10 cellular contexts compared by ENCODE assay signal in genomic region chr15:73923488-73924164, GRCh38. TPM values are rescaled to one million over a fixed set of nuclear protein-coding genes. Genes with fewer than 3 reads are reported as not detected.
DNase-seq lines count a peak whose midpoint lies in the region; ATAC-seq, FAIRE-seq and TF ChIP-seq lines count a peak whose summit lies in the region.
"Had no signal": no experiment of that assay in that cellular context is flagged by ENCODE, and none has a peak within 500 bp of the region (broad histone marks: within the 10 kb centered on the region; RNA-seq: fewer than 3 reads in every experiment).

No MANE protein-coding gene starts in this region.

- WGBS in right lobe of liver (ENCODE audit: insufficient coverage, low coverage, low lambda C conversion rate, missing lambda C conversion rate): 43% methylated on average over 4 of the region's 6 CpGs
- WGBS in HepG2 (ENCODE audit: low lambda C conversion rate): no CpG with 5 or more reads among the region's 6 CpGs

- no TSS peak for BruUV-seq in HepG2 (replicated peaks; lab: Mats Ljungman, UMichigan)

- no peak overlapping the region for H3K27ac ChIP-seq in right lobe of liver
- H3K27ac ChIP-seq in HepG2 (ENCODE audit: extremely low read length, insufficient read depth, low read length): no peak overlapping the region

- peaks cover 8% of the 10 kb centered on the region for H3K36me3 Mint-ChIP-seq in central memory CD8-positive, alpha-beta T cell (ENCODE audit: insufficient read depth)
- H3K36me3 Mint-ChIP-seq in natural killer cell treated with Interleukin-12 subunit alpha and Interleukin-12 subunit beta and Interleukin-15 and Interleukin-18, amount 100 ng/mL, for 72 hours: peaks cover 5% of the 10 kb centered on the region

- no peaks in the 10 kb centered on the region for H3K27me3 Mint-ChIP-seq in central memory CD8-positive, alpha-beta T cell
- H3K27me3 Mint-ChIP-seq in natural killer cell treated with Interleukin-12 subunit alpha and Interleukin-12 subunit beta and Interleukin-15 and Interleukin-18, amount 100 ng/mL, for 72 hours: peaks cover 0 to 11% of the 10 kb centered on the region in 2 donors

- H2AFZ ChIP-seq in HepG2 (ENCODE audit: low read length): no peak overlapping the region

- no peak overlapping the region for H3K9ac ChIP-seq in HepG2 (ENCODE audit: insufficient read depth, low read depth, low read length)

- TF ChIP-seq CTCF in right lobe of liver (IDR thresholded peaks at IDR 0.05) (no peak), HepG2 (CRISPR knock-in tag; IDR thresholded peaks at IDR 0.05) (no peak)

- no peak overlapping the region for H3K4me2 ChIP-seq in HepG2 (ENCODE audit: low read depth, low read length)

- peak overlapping the region; percentile 86 for H3K27ac Mint-ChIP-seq in central memory CD8-positive, alpha-beta T cell (ENCODE audit: low read depth)
- peak overlapping the region; percentile 77 to 87 for H3K27ac Mint-ChIP-seq in natural killer cell treated with Interleukin-12 subunit alpha and Interleukin-12 subunit beta and Interleukin-15 and Interleukin-18, amount 100 ng/mL, for 72 hours

- H3K4me3 Mint-ChIP-seq in central memory CD8-positive, alpha-beta T cell: no peak overlapping the region
- peak overlapping the region; percentile 50 for H3K4me3 Mint-ChIP-seq in natural killer cell treated with Interleukin-12 subunit alpha and Interleukin-12 subunit beta and Interleukin-15 and Interleukin-18, amount 100 ng/mL, for 72 hours

- TF ChIP-seq POLR2A in right lobe of liver (IDR thresholded peaks at IDR 0.05) (no peak), HepG2 (IDR thresholded peaks at IDR 0.05; ENCODE audit: insufficient read depth in 1 of 2, low read depth in 2 of 2, low read length in 2 of 2) (no peak)

- H3K9me3 Mint-ChIP-seq in central memory CD8-positive, alpha-beta T cell: no peaks in the 10 kb centered on the region
- no peaks in the 10 kb centered on the region for H3K9me3 Mint-ChIP-seq in natural killer cell treated with Interleukin-12 subunit alpha and Interleukin-12 subunit beta and Interleukin-15 and Interleukin-18, amount 100 ng/mL, for 72 hours

- TF ChIP-seq EP300 in HepG2 (IDR thresholded peaks at IDR 0.05; ENCODE audit: low read depth in 2 of 2, low read length in 2 of 2): no peak
- TF ChIP-seq EP300 in HepG2 (CRISPR knock-in tag; IDR thresholded peaks at IDR 0.05; ENCODE audit: borderline replicate concordance): no peak

- H3K4me3 ChIP-seq in right lobe of liver: no peak overlapping the region
- no peak overlapping the region for H3K4me3 ChIP-seq in HepG2 (replicated peaks in 1 of 3; ENCODE audit: insufficient read depth in 1 of 3, low read depth in 2 of 3, low read length in 3 of 3)

- H3K36me3 ChIP-seq in right lobe of liver (no peaks in the 10 kb centered on the region), HepG2 (replicated peaks in 1 of 2; ENCODE audit: control insufficient read depth in 1 of 2, insufficient read depth in 2 of 2, low read length in 2 of 2) (no peaks in the 10 kb centered on the region)

- POLR2A ChIA-PET in HepG2 (lab: Yijun Ruan, JAX): no interaction called here

- CTCF ChIA-PET in HepG2 (lab: Yijun Ruan, JAX; ENCODE audit: low intra/inter-chr PET ratio, low total read pairs): no interaction called here

- H4K20me1 ChIP-seq in HepG2 (ENCODE audit: insufficient read depth, low read length): no peaks in the 10 kb centered on the region

- ATAC-seq in right lobe of liver (no peak), HepG2 (no peak)
- no peak for ATAC-seq in central memory CD8-positive, alpha-beta T cell (replicated peaks; ENCODE audit: extremely low read depth, poor library complexity, severe bottlenecking)
- ATAC-seq in natural killer cell treated with Interleukin-12 subunit alpha and Interleukin-12 subunit beta and Interleukin-15 and Interleukin-18, amount 100 ng/mL, for 72 hours: no peak

- H3K9me3 ChIP-seq in right lobe of liver (no peaks in the 10 kb centered on the region), HepG2 (ENCODE audit: low read length) (no peaks in the 10 kb centered on the region)

- peaks cover 0 to 7% of the 10 kb centered on the region in 2 donors for H3K27me3 ChIP-seq in right lobe of liver
- peaks cover 3 to 49% of the 10 kb centered on the region in 2 experiments; a peak in 3 of 5 replicates for H3K27me3 ChIP-seq in HepG2 (ENCODE audit: control insufficient read depth in 1 of 2, insufficient read depth in 2 of 2, low read length in 2 of 2)

- no peaks in the 10 kb centered on the region for H3K79me2 ChIP-seq in HepG2 (ENCODE audit: insufficient read depth, low read length)

- no peaks in the 10 kb centered on the region for H3K4me1 ChIP-seq in right lobe of liver
- peaks cover 6% of the 10 kb centered on the region; the same call in 1 of the 2 replicates for H3K4me1 ChIP-seq in HepG2 (ENCODE audit: insufficient read depth, low read length)

- H3K4me1 Mint-ChIP-seq in central memory CD8-positive, alpha-beta T cell: peaks cover 52% of the 10 kb centered on the region
- peaks cover 31 to 52% of the 10 kb centered on the region in 2 donors for H3K4me1 Mint-ChIP-seq in natural killer cell treated with Interleukin-12 subunit alpha and Interleukin-12 subunit beta and Interleukin-15 and Interleukin-18, amount 100 ng/mL, for 72 hours (ENCODE audit: low read depth in 2 of 2)

- TF ChIP-seq RAD21 in HepG2 (CRISPR knock-in tag; IDR thresholded peaks at IDR 0.05): no peak

- in situ Hi-C loops in HepG2 (cut with HindIII; ENCODE audit: extremely low pct_ligation_motif_present, low pct_unique_long_range_greater_than_20kb): no loop called here

- DNase-seq in right lobe of liver (peak in 2 of 3 donors; percentile 4 to 31), HepG2 (ENCODE audit: low spot score) (no peak), NCI-H2171 treated with DMSO at 0.1 percent for 48 hours (lab: John Stamatoyannopoulos, UW) (no peak), NCI-H2227 treated with DMSO at 0.1 percent for 48 hours (lab: John Stamatoyannopoulos, UW) (no peak), SHP77 treated with DMSO at 0.1 percent for 48 hours (lab: John Stamatoyannopoulos, UW) (no peak), COLO829 (ENCODE audit: low spot score) (no peak)
- no peak for DNase-seq in central memory CD8-positive, alpha-beta T cell (ENCODE audit: low spot score in 2 of 2)
- peak; percentile 35 for DNase-seq in natural killer cell treated with Interleukin-12 subunit alpha and Interleukin-12 subunit beta and Interleukin-15 and Interleukin-18, amount 100 ng/mL, for 72 hours (ENCODE audit: low spot score)
- DNase-seq: NCI-H1105 had no signal

- FAIRE-seq in HepG2 (lab: Jason Lieb, UNC): no peak

- intact Hi-C loops in right lobe of liver (cut with DNase I): no loop called here
- intact Hi-C loops in HepG2 (cut with micrococcal nuclease; ENCODE audit: unreplicated experiment): no loop called here

RNA-seq across cellular contexts. Expression of gene LOXL1, which starts 2.6 kb away (rescaled TPM):
- total RNA-seq in right lobe of liver (1 to 10 TPM in 3 of 6 experiments, under 1 TPM in 3; 0.29 to 2.3 (median 0.83) TPM), HepG2 (2016; rRNA removed; fragmentation: Illumina TruSeq; extraction: Trizol) (0.51 TPM in 1 of 2 replicates, not detected in the other)
- total RNA-seq in HepG2 (2016; cell fraction: cytosol; rRNA removed; fragmentation: Illumina TruSeq; extraction: Trizol; ENCODE audit: low read depth): 0.10 TPM in 1 of 2 replicates, not detected in the other
- total RNA-seq in HepG2 (2016; cell fraction: insoluble cytoplasmic fraction; rRNA removed; fragmentation: Illumina TruSeq; extraction: Trizol): 0.30 and 0.40 TPM in 2 replicates
- 0.46 and 0.69 TPM in 2 replicates for total RNA-seq in HepG2 (2016; cell fraction: membrane; rRNA removed; fragmentation: Illumina TruSeq; extraction: Trizol)
- total RNA-seq in HepG2 (2016; cell fraction: nucleus; rRNA removed; fragmentation: Illumina TruSeq; extraction: Trizol): 0.47 TPM in 1 of 2 replicates, not detected in the other
- 0.16 and 1.3 TPM in 2 replicates for polyA plus RNA-seq in HepG2 (2011; rRNA removed)
- polyA plus RNA-seq in HepG2 (2011; cell fraction: cytosol; rRNA removed): 0.58 and 0.69 TPM in 2 replicates
- polyA plus RNA-seq in HepG2 (2011; cell fraction: nucleus; rRNA removed): 0.35 and 0.80 TPM in 2 replicates
- not detected in 2 replicates for polyA plus RNA-seq in HepG2 (2012)
- 0.31 and 0.33 TPM in 2 replicates for polyA plus RNA-seq in HepG2 (2016; cell fraction: cytosol; fragmentation: Illumina TruSeq; extraction: Trizol; ENCODE audit: low read depth)
- polyA plus RNA-seq in HepG2 (2016; cell fraction: insoluble cytoplasmic fraction; fragmentation: Illumina TruSeq; extraction: Trizol; ENCODE audit: low read depth): 0.39 TPM in 1 of 2 replicates, not detected in the other
- 0.41 and 0.76 TPM in 2 replicates for polyA plus RNA-seq in HepG2 (2016; cell fraction: membrane; fragmentation: Illumina TruSeq; extraction: Trizol; ENCODE audit: low read depth)
- 0.92 and 1.1 TPM in 2 replicates for polyA plus RNA-seq in HepG2 (2016; cell fraction: nucleus; fragmentation: Illumina TruSeq; extraction: Trizol; ENCODE audit: insufficient read depth, low read depth)
- 0.30 and 1.4 TPM in 2 replicates for polyA minus RNA-seq in HepG2 (2011; rRNA and poly(A)+ RNA removed; ENCODE audit: low replicate concordance)
- polyA minus RNA-seq in HepG2 (2011; cell fraction: cytosol; rRNA and poly(A)+ RNA removed): 0.26 TPM in 1 of 2 replicates, not detected in the other
- 0.39 TPM in 1 of 2 replicates, not detected in the other for polyA minus RNA-seq in HepG2 (2011; cell fraction: nucleus; rRNA and poly(A)+ RNA removed)
- 1 to 10 TPM in 1 of 2 donors, under 1 TPM in 1; 0.36 to 4.3 TPM for total RNA-seq in natural killer cell treated with Interleukin-12 subunit alpha and Interleukin-12 subunit beta and Interleukin-15 and Interleukin-18, amount 100 ng/mL, for 72 hours

RNA-seq across cellular contexts. Expression of gene TBC1D21, which starts 50.3 kb away (rescaled TPM):
- total RNA-seq in right lobe of liver (not detected), HepG2 (2016; rRNA removed; fragmentation: Illumina TruSeq; extraction: Trizol) (not detected in 2 replicates)
- not detected in 2 replicates for total RNA-seq in HepG2 (2016; cell fraction: cytosol; rRNA removed; fragmentation: Illumina TruSeq; extraction: Trizol; ENCODE audit: low read depth)
- total RNA-seq in HepG2 (2016; cell fraction: insoluble cytoplasmic fraction; rRNA removed; fragmentation: Illumina TruSeq; extraction: Trizol): not detected in 2 replicates
- total RNA-seq in HepG2 (2016; cell fraction: membrane; rRNA removed; fragmentation: Illumina TruSeq; extraction: Trizol): not detected in 2 replicates
- not detected in 2 replicates for total RNA-seq in HepG2 (2016; cell fraction: nucleus; rRNA removed; fragmentation: Illumina TruSeq; extraction: Trizol)
- not detected in 2 replicates for polyA plus RNA-seq in HepG2 (2011; rRNA removed)
- polyA plus RNA-seq in HepG2 (2011; cell fraction: cytosol; rRNA removed): not detected in 2 replicates
- polyA plus RNA-seq in HepG2 (2011; cell fraction: nucleus; rRNA removed): not detected in 2 replicates
- polyA plus RNA-seq in HepG2 (2012): not detected in 2 replicates
- polyA plus RNA-seq in HepG2 (2016; cell fraction: cytosol; fragmentation: Illumina TruSeq; extraction: Trizol; ENCODE audit: low read depth): not detected in 2 replicates
- polyA plus RNA-seq in HepG2 (2016; cell fraction: insoluble cytoplasmic fraction; fragmentation: Illumina TruSeq; extraction: Trizol; ENCODE audit: low read depth): not detected in 2 replicates
- polyA plus RNA-seq in HepG2 (2016; cell fraction: membrane; fragmentation: Illumina TruSeq; extraction: Trizol; ENCODE audit: low read depth): not detected in 2 replicates
- not detected in 2 replicates for polyA plus RNA-seq in HepG2 (2016; cell fraction: nucleus; fragmentation: Illumina TruSeq; extraction: Trizol; ENCODE audit: insufficient read depth, low read depth)
- polyA minus RNA-seq in HepG2 (2011; rRNA and poly(A)+ RNA removed; ENCODE audit: low replicate concordance): not detected in 2 replicates
- polyA minus RNA-seq in HepG2 (2011; cell fraction: cytosol; rRNA and poly(A)+ RNA removed): not detected in 2 replicates
- polyA minus RNA-seq in HepG2 (2011; cell fraction: nucleus; rRNA and poly(A)+ RNA removed): not detected in 2 replicates
- not detected for total RNA-seq in natural killer cell treated with Interleukin-12 subunit alpha and Interleukin-12 subunit beta and Interleukin-15 and Interleukin-18, amount 100 ng/mL, for 72 hours
- total RNA-seq: cerebellum had no signal

Comparison
In these comparisons a context has a peak if more than half of its experiments do, and no peak if none do; other contexts are left out.
1. DNase-seq: peak in right lobe of liver (2 of 3) and natural killer cell treated with Interleukin-12 subunit alpha and Interleukin-12 subunit beta and Interleukin-15 and Interleukin-18, amount 100 ng/mL, for 72 hours (single experiment); none in HepG2 (single experiment), central memory CD8-positive, alpha-beta T cell (0 of 2), NCI-H2171 treated with DMSO at 0.1 percent for 48 hours (single experiment), NCI-H2227 treated with DMSO at 0.1 percent for 48 hours (single experiment), SHP77 treated with DMSO at 0.1 percent for 48 hours (single experiment) and COLO829 (single experiment).